In the genomic region with DNA sequence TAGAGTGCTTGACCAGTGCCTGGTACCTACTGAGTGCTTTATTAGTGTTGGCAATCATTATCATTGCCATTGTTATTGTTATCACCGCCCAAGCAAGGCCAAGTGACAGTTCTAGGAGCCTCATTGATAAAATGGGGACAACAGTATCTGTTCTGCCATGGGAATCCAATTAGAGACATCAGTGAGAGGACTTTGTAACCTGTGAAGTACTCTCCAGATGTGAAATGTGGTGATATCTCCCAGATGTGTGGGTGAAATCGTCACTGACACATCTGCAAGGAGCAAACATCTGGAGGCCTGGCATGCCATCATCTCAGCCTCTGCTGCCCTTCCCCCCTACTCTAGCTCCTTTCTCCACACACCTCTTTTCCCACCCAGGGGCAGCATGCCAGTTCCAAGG, we compare ENCODE assay signal across 29 cellular contexts.
"Had no signal": no experiment of that assay in that cellular context is flagged by ENCODE, and none has a peak within 500 bp of the region (broad histone marks: within the 10 kb centered on the region; RNA-seq: fewer than 3 reads in every experiment).

No MANE protein-coding gene starts in this region.

- H3K4me3 Mint-ChIP-seq: stimulated activated effector memory CD8-positive, alpha-beta T cell treated with anti-CD3 and anti-CD28 coated beads, Interleukin-12 subunit alpha, Interleukin-12 subunit beta, amount 100 ng/mL, for 72 hours; stimulated activated memory B cell treated with anti-CD40 and anti-IgM and Interleukin-4, amounts not matched to agents 10 μg/mL and 1 μg/mL and 100 μg/mL, for 72 hours; stimulated activated naive B cell treated with anti-CD40 and anti-IgM and Interleukin-4, amounts not matched to agents 10 μg/mL and 1 μg/mL and 100 μg/mL, for 72 hours; stimulated activated naive CD8-positive, alpha-beta T cell treated with anti-CD3 and anti-CD28 coated beads, Interleukin-15, amount 100 ng/mL, for 72 hours; stimulated activated naive CD8-positive, alpha-beta T cell treated with anti-CD3 and anti-CD28 coated beads, Interleukin-15, Interleukin-2, amounts not matched to agents 100 ng/mL and 50 ng/mL, for 24 hours; type B pancreatic cell had no signal

- H3K36me3 ChIP-seq: suprapubic skin, thoracic aorta, thyroid gland, tibial artery, transverse colon, upper lobe of left lung, upper lobe of right lung, uterus, vagina had no signal

- FAIRE-seq: urothelium cell line had no signal

- H3K4me1 ChIP-seq: stomach, suprapubic skin, testis, thyroid gland, tibial artery, tibial nerve, transverse colon, upper lobe of left lung, upper lobe of right lung, uterus, vagina had no signal

- DNase-seq: stimulated activated CD4-positive, alpha-beta T cell treated with anti-CD3 and anti-CD28 coated beads, Interleukin-2, amount 100 ng/mL, for 48 hours; stimulated activated CD4-positive, alpha-beta T cell treated with anti-CD3 and anti-CD28 coated beads, Interleukin-4, amount 100 ng/mL, for 1 hour; stimulated activated CD4-positive, alpha-beta T cell treated with anti-CD3 and anti-CD28 coated beads, Interleukin-4, amount 100 ng/mL, for 24 hours; stimulated activated CD4-positive, alpha-beta T cell treated with anti-CD3 and anti-CD28 coated beads, Interleukin-4, amount 100 ng/mL, for 4 hours; stimulated activated CD8-positive, alpha-beta memory T cell treated with anti-CD3 and anti-CD28 coated beads, Interleukin-4, amount 100 ng/mL, for 48 hours; stimulated activated naive B cell treated with anti-CD40 and anti-IgM and Interleukin-4, amounts not matched to agents 10 μg/mL and 1 μg/mL and 100 μg/mL, for 72 hours; stimulated activated naive CD4-positive, alpha-beta T cell; stimulated activated naive CD4-positive, alpha-beta T cell treated with Interleukin-2 at 50 U/mL for 16 hours; stimulated activated naive CD8-positive, alpha-beta T cell treated with anti-CD3 and anti-CD28 coated beads, Interleukin-15, amount 100 ng/mL, for 72 hours; stimulated activated naive CD8-positive, alpha-beta T cell treated with anti-CD3 and anti-CD28 coated beads, Interleukin-15, Interleukin-2, amounts not matched to agents 100 U/mL and 50 U/mL, for 24 hours; stomach; substantia nigra; testis; thyroid gland; tibial artery; transverse colon; trophoblast cell; upper lobe of left lung; upper lobe of right lung; uterus had no signal

- H3K27ac Mint-ChIP-seq: stimulated activated effector memory CD8-positive, alpha-beta T cell treated with anti-CD3 and anti-CD28 coated beads, Interleukin-12 subunit alpha, Interleukin-12 subunit beta, amount 100 ng/mL, for 72 hours; stimulated activated memory B cell treated with anti-CD40 and anti-IgM and Interleukin-4, amounts not matched to agents 10 μg/mL and 1 μg/mL and 100 μg/mL, for 72 hours; stimulated activated naive B cell treated with anti-CD40 and anti-IgM and Interleukin-4, amounts not matched to agents 10 μg/mL and 1 μg/mL and 100 μg/mL, for 72 hours; stimulated activated naive CD8-positive, alpha-beta T cell treated with anti-CD3 and anti-CD28 coated beads, Interleukin-15, amount 100 ng/mL, for 72 hours; stimulated activated naive CD8-positive, alpha-beta T cell treated with anti-CD3 and anti-CD28 coated beads, Interleukin-15, Interleukin-2, amounts not matched to agents 100 ng/mL and 50 ng/mL, for 24 hours; type B pancreatic cell had no signal

- H3K9me3 ChIP-seq: stomach, suprapubic skin, testis, thoracic aorta, thyroid gland, tibial artery, tibial nerve, transverse colon, upper lobe of left lung, upper lobe of right lung, uterus, vagina had no signal

- H3K27me3 Mint-ChIP-seq: stimulated activated memory B cell treated with anti-CD40 and anti-IgM and Interleukin-4, amounts not matched to agents 10 μg/mL and 1 μg/mL and 100 μg/mL, for 72 hours; stimulated activated naive B cell treated with anti-CD40 and anti-IgM and Interleukin-4, amounts not matched to agents 10 μg/mL and 1 μg/mL and 100 μg/mL, for 72 hours; stimulated activated naive CD8-positive, alpha-beta T cell treated with anti-CD3 and anti-CD28 coated beads, Interleukin-15, amount 100 ng/mL, for 72 hours; stimulated activated naive CD8-positive, alpha-beta T cell treated with anti-CD3 and anti-CD28 coated beads, Interleukin-15, Interleukin-2, amounts not matched to agents 100 ng/mL and 50 ng/mL, for 24 hours; type B pancreatic cell had no signal

- H3K9me3 Mint-ChIP-seq: stimulated activated effector memory CD8-positive, alpha-beta T cell treated with anti-CD3 and anti-CD28 coated beads, Interleukin-12 subunit alpha, Interleukin-12 subunit beta, amount 100 ng/mL, for 72 hours; stimulated activated memory B cell treated with anti-CD40 and anti-IgM and Interleukin-4, amounts not matched to agents 10 μg/mL and 1 μg/mL and 100 μg/mL, for 72 hours; stimulated activated naive B cell treated with anti-CD40 and anti-IgM and Interleukin-4, amounts not matched to agents 10 μg/mL and 1 μg/mL and 100 μg/mL, for 72 hours; stimulated activated naive CD8-positive, alpha-beta T cell treated with anti-CD3 and anti-CD28 coated beads, Interleukin-15, amount 100 ng/mL, for 72 hours; stimulated activated naive CD8-positive, alpha-beta T cell treated with anti-CD3 and anti-CD28 coated beads, Interleukin-15, Interleukin-2, amounts not matched to agents 100 ng/mL and 50 ng/mL, for 24 hours; type B pancreatic cell had no signal

- H3K27ac ChIP-seq: stomach, suprapubic skin, testis, thoracic aorta, thyroid gland, tibial artery, tibial nerve, transverse colon, upper lobe of left lung, upper lobe of right lung, uterus, vagina had no signal

- H3K27me3 ChIP-seq: stomach, suprapubic skin, testis, thyroid gland, tibial artery, tibial nerve, transverse colon, upper lobe of left lung, upper lobe of right lung, uterus, vagina had no signal

- H3K4me1 Mint-ChIP-seq: stimulated activated effector memory CD8-positive, alpha-beta T cell treated with anti-CD3 and anti-CD28 coated beads, Interleukin-12 subunit alpha, Interleukin-12 subunit beta, amount 100 ng/mL, for 72 hours; stimulated activated memory B cell treated with anti-CD40 and anti-IgM and Interleukin-4, amounts not matched to agents 10 μg/mL and 1 μg/mL and 100 μg/mL, for 72 hours; stimulated activated naive CD8-positive, alpha-beta T cell treated with anti-CD3 and anti-CD28 coated beads, Interleukin-15, amount 100 ng/mL, for 72 hours had no signal

- H3K4me3 ChIP-seq: stomach, suprapubic skin, testis, thoracic aorta, thyroid gland, tibial artery, tibial nerve, transverse colon, upper lobe of left lung, upper lobe of right lung, uterus, vagina had no signal

- ATAC-seq: stimulated activated effector memory CD8-positive, alpha-beta T cell treated with anti-CD3 and anti-CD28 coated beads, Interleukin-12 subunit alpha, Interleukin-12 subunit beta, amount 100 ng/mL, for 72 hours; stimulated activated memory B cell treated with anti-CD40 and anti-IgM and Interleukin-4, amounts not matched to agents 10 μg/mL and 1 μg/mL and 100 μg/mL, for 72 hours; stimulated activated naive B cell treated with anti-CD40 and anti-IgM and Interleukin-4, amounts not matched to agents 10 μg/mL and 1 μg/mL and 100 μg/mL, for 72 hours; stimulated activated naive CD8-positive, alpha-beta T cell treated with anti-CD3 and anti-CD28 coated beads, Interleukin-15, amount 100 ng/mL, for 72 hours; stimulated activated naive CD8-positive, alpha-beta T cell treated with anti-CD3 and anti-CD28 coated beads, Interleukin-15, Interleukin-2, amounts not matched to agents 100 U/mL and 50 U/mL, for 24 hours; upper lobe of right lung had no signal

- H3K36me3 Mint-ChIP-seq: stimulated activated effector memory CD8-positive, alpha-beta T cell treated with anti-CD3 and anti-CD28 coated beads, Interleukin-12 subunit alpha, Interleukin-12 subunit beta, amount 100 ng/mL, for 72 hours; stimulated activated naive B cell treated with anti-CD40 and anti-IgM and Interleukin-4, amounts not matched to agents 10 μg/mL and 1 μg/mL and 100 μg/mL, for 72 hours; type B pancreatic cell had no signal
